ENCODE assay signal across 14 cellular contexts in the genomic region with DNA sequence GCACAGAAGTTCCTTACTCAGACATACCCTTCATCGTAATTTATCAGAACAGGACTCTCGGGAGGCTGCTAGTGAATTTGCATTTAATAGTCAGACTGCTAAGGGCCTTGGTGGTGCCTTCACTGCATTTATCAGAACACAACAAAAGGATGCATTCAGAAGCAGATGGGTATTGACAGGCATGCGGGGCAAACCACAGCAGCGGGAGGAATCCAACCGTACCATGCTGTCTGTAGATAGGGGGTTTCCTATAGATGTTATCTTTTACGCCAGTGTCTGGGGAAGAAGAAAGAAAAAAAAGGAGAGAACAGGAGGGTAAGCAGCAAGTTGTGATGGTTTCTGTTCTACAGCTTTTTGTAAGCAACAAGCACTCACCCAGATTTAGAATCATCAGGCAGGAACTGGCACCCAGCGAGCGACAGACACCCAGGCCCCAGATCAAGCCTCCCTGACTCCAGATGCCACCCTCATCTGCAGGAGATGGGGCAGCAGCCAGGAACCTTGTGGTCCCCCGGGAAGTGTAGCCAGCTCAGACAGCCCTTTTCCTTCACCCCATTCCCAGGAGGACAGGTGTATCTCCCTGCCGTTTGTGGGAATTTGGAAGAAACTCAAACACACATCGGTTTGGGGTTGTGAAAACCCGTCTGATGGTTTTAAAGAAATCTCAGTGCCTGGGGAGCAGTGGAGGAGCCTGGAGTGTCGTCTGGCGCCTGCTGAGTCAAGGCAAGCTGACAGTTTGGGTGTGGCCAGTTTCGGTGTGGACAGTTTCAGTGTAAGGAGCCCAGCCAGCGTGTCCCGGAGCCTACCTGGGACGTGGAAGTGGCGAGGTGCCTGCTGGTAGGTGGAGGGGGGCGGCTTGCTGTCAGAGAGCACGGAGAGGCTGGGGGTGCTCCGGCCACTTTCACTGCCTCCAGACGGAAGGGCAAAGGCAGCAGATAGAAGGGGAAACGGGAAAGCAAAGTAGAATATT.
DNase-seq lines count a peak whose midpoint lies in the region; ATAC-seq and TF ChIP-seq lines count a peak whose summit lies in the region.
"Had no signal": no experiment of that assay in that cellular context is flagged by ENCODE, and none has a peak within 500 bp of the region (broad histone marks: within the 10 kb centered on the region; RNA-seq: fewer than 3 reads in every experiment).

No MANE protein-coding gene starts in this region.

- no peak for ATAC-seq in HG03354 (IDR thresholded peaks at IDR 0.05; ENCODE audit: poor library complexity, severe bottlenecking, unreplicated experiment)
- no peak for ATAC-seq in HG02678 (IDR thresholded peaks at IDR 0.05; ENCODE audit: unreplicated experiment)
- no peak for ATAC-seq in natural killer cell treated with Interleukin-12 subunit alpha and Interleukin-12 subunit beta and Interleukin-15 and Interleukin-18, amount 100 ng/mL, for 72 hours
- ATAC-seq: CD8-positive, alpha-beta T cell had no signal

- peaks cover 5% of the 10 kb centered on the region for H3K9me3 Mint-ChIP-seq in glutamatergic neuron (ENCODE audit: unreplicated experiment)
- no peaks in the 10 kb centered on the region for H3K9me3 Mint-ChIP-seq in natural killer cell treated with Interleukin-12 subunit alpha and Interleukin-12 subunit beta and Interleukin-15 and Interleukin-18, amount 100 ng/mL, for 72 hours
- H3K9me3 Mint-ChIP-seq: activated B cell treated with CpG ODN at 0.5 μM for 24 hours; CD8-positive, alpha-beta T cell had no signal

- H3K4me3 Mint-ChIP-seq in glutamatergic neuron (ENCODE audit: unreplicated experiment): peak overlapping the region; percentile 48
- H3K4me3 Mint-ChIP-seq in natural killer cell treated with Interleukin-12 subunit alpha and Interleukin-12 subunit beta and Interleukin-15 and Interleukin-18, amount 100 ng/mL, for 72 hours: no peak overlapping the region
- H3K4me3 Mint-ChIP-seq: activated B cell treated with CpG ODN at 0.5 μM for 24 hours; CD8-positive, alpha-beta T cell had no signal

- 61% methylated on average over 24 of the region's 24 CpGs for WGBS in prostate gland

- H3K4me3 ChIP-seq in Peyer's patch (no peak overlapping the region), prostate gland (no peak overlapping the region)
- H3K4me3 ChIP-seq: spleen had no signal

- H3K4me1 ChIP-seq in Peyer's patch (no peaks in the 10 kb centered on the region), prostate gland (replicated peaks) (no peaks in the 10 kb centered on the region)

- H3K4me1 Mint-ChIP-seq in glutamatergic neuron (ENCODE audit: low read depth, unreplicated experiment): peaks cover 18% of the 10 kb centered on the region
- no peaks in the 10 kb centered on the region for H3K4me1 Mint-ChIP-seq in natural killer cell treated with Interleukin-12 subunit alpha and Interleukin-12 subunit beta and Interleukin-15 and Interleukin-18, amount 100 ng/mL, for 72 hours (ENCODE audit: low read depth in 2 of 2)
- H3K4me1 Mint-ChIP-seq: activated B cell treated with CpG ODN at 0.5 μM for 24 hours had no signal

- H3K9me3 ChIP-seq in Peyer's patch (no peaks in the 10 kb centered on the region), prostate gland (no peaks in the 10 kb centered on the region)
- H3K9me3 ChIP-seq: spleen had no signal

- H3K36me3 Mint-ChIP-seq in glutamatergic neuron (ENCODE audit: unreplicated experiment): no peaks in the 10 kb centered on the region
- no peaks in the 10 kb centered on the region for H3K36me3 Mint-ChIP-seq in natural killer cell treated with Interleukin-12 subunit alpha and Interleukin-12 subunit beta and Interleukin-15 and Interleukin-18, amount 100 ng/mL, for 72 hours
- H3K36me3 Mint-ChIP-seq: CD8-positive, alpha-beta T cell had no signal

- H3K36me3 ChIP-seq in Peyer's patch: no peaks in the 10 kb centered on the region
- H3K36me3 ChIP-seq in prostate gland: no peaks in the 10 kb centered on the region

- no peaks in the 10 kb centered on the region for H3K27me3 ChIP-seq in Peyer's patch
- H3K27me3 ChIP-seq in prostate gland (replicated peaks; ENCODE audit: insufficient read depth): no peaks in the 10 kb centered on the region

- intact Hi-C loops in prostate gland (cut with DNase I): no loop called here

- H3K27ac ChIP-seq in Peyer's patch (no peak overlapping the region), prostate gland (no peak overlapping the region)
- H3K27ac ChIP-seq: spleen had no signal

- peak overlapping the region; percentile 62 for H3K27ac Mint-ChIP-seq in glutamatergic neuron (ENCODE audit: unreplicated experiment)
- H3K27ac Mint-ChIP-seq in natural killer cell treated with Interleukin-12 subunit alpha and Interleukin-12 subunit beta and Interleukin-15 and Interleukin-18, amount 100 ng/mL, for 72 hours: no peak overlapping the region
- H3K27ac Mint-ChIP-seq: activated B cell treated with CpG ODN at 0.5 μM for 24 hours; CD8-positive, alpha-beta T cell had no signal

- peaks cover 5% of the 10 kb centered on the region for H3K27me3 Mint-ChIP-seq in glutamatergic neuron (ENCODE audit: unreplicated experiment)
- peaks cover 0 to 8% of the 10 kb centered on the region in 2 donors for H3K27me3 Mint-ChIP-seq in natural killer cell treated with Interleukin-12 subunit alpha and Interleukin-12 subunit beta and Interleukin-15 and Interleukin-18, amount 100 ng/mL, for 72 hours

- no peak for TF ChIP-seq POLR2A in Peyer's patch (IDR thresholded peaks at IDR 0.05)
- no peak for TF ChIP-seq POLR2A in prostate gland (IDR thresholded peaks at IDR 0.05)

- no peak for TF ChIP-seq CTCF in Peyer's patch (IDR thresholded peaks at IDR 0.05)
- no peak for TF ChIP-seq CTCF in glutamatergic neuron (IDR thresholded peaks at IDR 0.05; ENCODE audit: partially characterized antibody, unreplicated experiment)
- TF ChIP-seq CTCF in prostate gland (IDR thresholded peaks at IDR 0.05): no peak

- DNase-seq in Daoy (ENCODE audit: low read depth) (peak; percentile 18), Peyer's patch (peak in 2 of 3 donors; percentile 68 to 72), glutamatergic neuron (no peak), prostate gland (ENCODE audit: low spot score) (peak; percentile 20), GF-D8 (lab: John Stamatoyannopoulos, UW) (no peak)
- no peak for DNase-seq in natural killer cell treated with Interleukin-12 subunit alpha and Interleukin-12 subunit beta and Interleukin-15 and Interleukin-18, amount 100 ng/mL, for 72 hours (ENCODE audit: low spot score)
- DNase-seq: activated B cell treated with CpG ODN at 0.5 μM for 24 hours; activated T-cell treated with anti-CD3 and anti-CD28 coated beads, Interleukin-2, amount 50 U/mL, for 1 hour; CD8-positive, alpha-beta T cell; NCI-H226; SHP77; spleen had no signal

Comparison
In these comparisons a context has a peak if more than half of its experiments do, and no peak if none do; other contexts are left out.
1. DNase-seq: peak in Daoy (single experiment), Peyer's patch (2 of 3) and prostate gland (single experiment); none in glutamatergic neuron (single experiment), GF-D8 (single experiment) and natural killer cell treated with Interleukin-12 subunit alpha and Interleukin-12 subunit beta and Interleukin-15 and Interleukin-18, amount 100 ng/mL, for 72 hours (single experiment).